In genomic region chr1:204093421-204093717, GRCh38 we compare ENCODE assay signal across 1 cellular context.
A peak's percentile ranks its signal among the peaks of the same experiment; 100 is the strongest.
TF ChIP-seq lines count a peak whose summit lies in the region.

No MANE protein-coding gene starts in this region.

TF ChIP-seq in HepG2, 621 proteins besides CTCF, POLR2A, EP300 and RAD21 (continued from another document and continues in another):
- TF ChIP-seq, protein P1, sequence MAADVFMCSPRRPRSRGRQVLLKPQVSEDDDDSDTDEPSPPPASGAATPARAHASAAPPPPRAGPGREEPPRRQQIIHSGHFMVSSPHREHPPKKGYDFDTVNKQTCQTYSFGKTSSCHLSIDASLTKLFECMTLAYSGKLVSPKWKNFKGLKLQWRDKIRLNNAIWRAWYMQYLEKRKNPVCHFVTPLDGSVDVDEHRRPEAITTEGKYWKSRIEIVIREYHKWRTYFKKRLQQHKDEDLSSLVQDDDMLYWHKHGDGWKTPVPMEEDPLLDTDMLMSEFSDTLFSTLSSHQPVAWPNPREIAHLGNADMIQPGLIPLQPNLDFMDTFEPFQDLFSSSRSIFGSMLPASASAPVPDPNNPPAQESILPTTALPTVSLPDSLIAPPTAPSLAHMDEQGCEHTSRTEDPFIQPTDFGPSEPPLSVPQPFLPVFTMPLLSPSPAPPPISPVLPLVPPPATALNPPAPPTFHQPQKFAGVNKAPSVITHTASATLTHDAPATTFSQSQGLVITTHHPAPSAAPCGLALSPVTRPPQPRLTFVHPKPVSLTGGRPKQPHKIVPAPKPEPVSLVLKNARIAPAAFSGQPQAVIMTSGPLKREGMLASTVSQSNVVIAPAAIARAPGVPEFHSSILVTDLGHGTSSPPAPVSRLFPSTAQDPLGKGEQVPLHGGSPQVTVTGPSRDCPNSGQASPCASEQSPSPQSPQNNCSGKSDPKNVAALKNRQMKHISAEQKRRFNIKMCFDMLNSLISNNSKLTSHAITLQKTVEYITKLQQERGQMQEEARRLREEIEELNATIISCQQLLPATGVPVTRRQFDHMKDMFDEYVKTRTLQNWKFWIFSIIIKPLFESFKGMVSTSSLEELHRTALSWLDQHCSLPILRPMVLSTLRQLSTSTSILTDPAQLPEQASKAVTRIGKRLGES (CRISPR knock-in tag; IDR thresholded peaks at IDR 0.05; ENCODE audit: borderline replicate concordance) = no peak
- no peak for TF ChIP-seq HMGA1 (CRISPR knock-in tag; conservative IDR thresholded peaks at IDR 0.05)
- no peak for TF ChIP-seq RXRA (CRISPR knock-in tag; IDR thresholded peaks at IDR 0.05)
- TF ChIP-seq KDM2A (CRISPR knock-in tag; IDR thresholded peaks at IDR 0.05; ENCODE audit: borderline replicate concordance, low read depth) = peak; percentile 23; the same call in 1 of the 2 replicates
- no peak for TF ChIP-seq MAF1 (CRISPR knock-in tag; IDR thresholded peaks at IDR 0.05; ENCODE audit: borderline replicate concordance)
- TF ChIP-seq KDM6A (CRISPR knock-in tag; IDR thresholded peaks at IDR 0.05; ENCODE audit: low read depth) = peak; percentile 75
- TF ChIP-seq ZNF333 (CRISPR knock-in tag; IDR thresholded peaks at IDR 0.05; ENCODE audit: borderline replicate concordance) = no peak
- peak; percentile 92 for TF ChIP-seq HNF4A (CRISPR knock-in tag; IDR thresholded peaks at IDR 0.05)
- TF ChIP-seq NR2F2 (IDR thresholded peaks at IDR 0.05; ENCODE audit: borderline replicate concordance, low read depth) = no peak
- no peak for TF ChIP-seq ZNF660 (CRISPR knock-in tag; IDR thresholded peaks at IDR 0.05; ENCODE audit: borderline replicate concordance, low read depth)
- TF ChIP-seq, protein P2, sequence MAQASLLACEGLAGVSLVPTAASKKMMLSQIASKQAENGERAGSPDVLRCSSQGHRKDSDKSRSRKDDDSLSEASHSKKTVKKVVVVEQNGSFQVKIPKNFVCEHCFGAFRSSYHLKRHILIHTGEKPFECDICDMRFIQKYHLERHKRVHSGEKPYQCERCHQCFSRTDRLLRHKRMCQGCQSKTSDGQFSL (CRISPR knock-in tag; IDR thresholded peaks at IDR 0.05) = no peak
- no peak for TF ChIP-seq ZNF782 (CRISPR knock-in tag; IDR thresholded peaks at IDR 0.05; ENCODE audit: borderline replicate concordance)
- TF ChIP-seq, protein P3, sequence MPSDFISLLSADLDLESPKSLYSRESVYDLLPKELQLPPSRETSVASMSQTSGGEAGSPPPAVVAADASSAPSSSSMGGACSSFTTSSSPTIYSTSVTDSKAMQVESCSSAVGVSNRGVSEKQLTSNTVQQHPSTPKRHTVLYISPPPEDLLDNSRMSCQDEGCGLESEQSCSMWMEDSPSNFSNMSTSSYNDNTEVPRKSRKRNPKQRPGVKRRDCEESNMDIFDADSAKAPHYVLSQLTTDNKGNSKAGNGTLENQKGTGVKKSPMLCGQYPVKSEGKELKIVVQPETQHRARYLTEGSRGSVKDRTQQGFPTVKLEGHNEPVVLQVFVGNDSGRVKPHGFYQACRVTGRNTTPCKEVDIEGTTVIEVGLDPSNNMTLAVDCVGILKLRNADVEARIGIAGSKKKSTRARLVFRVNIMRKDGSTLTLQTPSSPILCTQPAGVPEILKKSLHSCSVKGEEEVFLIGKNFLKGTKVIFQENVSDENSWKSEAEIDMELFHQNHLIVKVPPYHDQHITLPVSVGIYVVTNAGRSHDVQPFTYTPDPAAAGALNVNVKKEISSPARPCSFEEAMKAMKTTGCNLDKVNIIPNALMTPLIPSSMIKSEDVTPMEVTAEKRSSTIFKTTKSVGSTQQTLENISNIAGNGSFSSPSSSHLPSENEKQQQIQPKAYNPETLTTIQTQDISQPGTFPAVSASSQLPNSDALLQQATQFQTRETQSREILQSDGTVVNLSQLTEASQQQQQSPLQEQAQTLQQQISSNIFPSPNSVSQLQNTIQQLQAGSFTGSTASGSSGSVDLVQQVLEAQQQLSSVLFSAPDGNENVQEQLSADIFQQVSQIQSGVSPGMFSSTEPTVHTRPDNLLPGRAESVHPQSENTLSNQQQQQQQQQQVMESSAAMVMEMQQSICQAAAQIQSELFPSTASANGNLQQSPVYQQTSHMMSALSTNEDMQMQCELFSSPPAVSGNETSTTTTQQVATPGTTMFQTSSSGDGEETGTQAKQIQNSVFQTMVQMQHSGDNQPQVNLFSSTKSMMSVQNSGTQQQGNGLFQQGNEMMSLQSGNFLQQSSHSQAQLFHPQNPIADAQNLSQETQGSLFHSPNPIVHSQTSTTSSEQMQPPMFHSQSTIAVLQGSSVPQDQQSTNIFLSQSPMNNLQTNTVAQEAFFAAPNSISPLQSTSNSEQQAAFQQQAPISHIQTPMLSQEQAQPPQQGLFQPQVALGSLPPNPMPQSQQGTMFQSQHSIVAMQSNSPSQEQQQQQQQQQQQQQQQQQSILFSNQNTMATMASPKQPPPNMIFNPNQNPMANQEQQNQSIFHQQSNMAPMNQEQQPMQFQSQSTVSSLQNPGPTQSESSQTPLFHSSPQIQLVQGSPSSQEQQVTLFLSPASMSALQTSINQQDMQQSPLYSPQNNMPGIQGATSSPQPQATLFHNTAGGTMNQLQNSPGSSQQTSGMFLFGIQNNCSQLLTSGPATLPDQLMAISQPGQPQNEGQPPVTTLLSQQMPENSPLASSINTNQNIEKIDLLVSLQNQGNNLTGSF (CRISPR knock-in tag; IDR thresholded peaks at IDR 0.05) = no peak
- TF ChIP-seq ZBTB40 (IDR thresholded peaks at IDR 0.05) = no peak
- no peak for TF ChIP-seq ZBTB40 (CRISPR knock-in tag; IDR thresholded peaks at IDR 0.05)
- TF ChIP-seq SMAD1 (CRISPR knock-in tag; IDR thresholded peaks at IDR 0.05; ENCODE audit: borderline replicate concordance, low read depth) = no peak
- TF ChIP-seq PAF1 (CRISPR knock-in tag; IDR thresholded peaks at IDR 0.05) = no peak
- no peak for TF ChIP-seq ZBTB8A (CRISPR knock-in tag; IDR thresholded peaks at IDR 0.05; ENCODE audit: borderline replicate concordance, low read depth)
- no peak for TF ChIP-seq ATF7 (IDR thresholded peaks at IDR 0.05)
- TF ChIP-seq ATF7 (CRISPR knock-in tag; IDR thresholded peaks at IDR 0.05) = no peak
- no peak for TF ChIP-seq SMAD9 (CRISPR knock-in tag; IDR thresholded peaks at IDR 0.05)
- TF ChIP-seq TFAP4 (IDR thresholded peaks at IDR 0.05; ENCODE audit: borderline replicate concordance, low read depth) = 0 out of 2 replicates have a peak, but pooled peaks have one; percentile 39
- TF ChIP-seq, protein P4, sequence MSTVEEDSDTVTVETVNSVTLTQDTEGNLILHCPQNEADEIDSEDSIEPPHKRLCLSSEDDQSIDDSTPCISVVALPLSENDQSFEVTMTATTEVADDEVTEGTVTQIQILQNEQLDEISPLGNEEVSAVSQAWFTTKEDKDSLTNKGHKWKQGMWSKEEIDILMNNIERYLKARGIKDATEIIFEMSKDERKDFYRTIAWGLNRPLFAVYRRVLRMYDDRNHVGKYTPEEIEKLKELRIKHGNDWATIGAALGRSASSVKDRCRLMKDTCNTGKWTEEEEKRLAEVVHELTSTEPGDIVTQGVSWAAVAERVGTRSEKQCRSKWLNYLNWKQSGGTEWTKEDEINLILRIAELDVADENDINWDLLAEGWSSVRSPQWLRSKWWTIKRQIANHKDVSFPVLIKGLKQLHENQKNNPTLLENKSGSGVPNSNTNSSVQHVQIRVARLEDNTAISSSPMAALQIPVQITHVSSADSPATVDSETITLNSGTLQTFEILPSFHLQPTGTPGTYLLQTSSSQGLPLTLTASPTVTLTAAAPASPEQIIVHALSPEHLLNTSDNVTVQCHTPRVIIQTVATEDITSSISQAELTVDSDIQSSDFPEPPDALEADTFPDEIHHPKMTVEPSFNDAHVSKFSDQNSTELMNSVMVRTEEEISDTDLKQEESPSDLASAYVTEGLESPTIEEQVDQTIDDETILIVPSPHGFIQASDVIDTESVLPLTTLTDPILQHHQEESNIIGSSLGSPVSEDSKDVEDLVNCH (CRISPR knock-in tag; IDR thresholded peaks at IDR 0.05) = no peak
- peak; percentile 89 for TF ChIP-seq GABPB1 (CRISPR knock-in tag; IDR thresholded peaks at IDR 0.05)
- TF ChIP-seq ZNF841 (CRISPR knock-in tag; IDR thresholded peaks at IDR 0.05; ENCODE audit: borderline replicate concordance) = no peak
- no peak for TF ChIP-seq KLF12 (CRISPR knock-in tag; IDR thresholded peaks at IDR 0.05; ENCODE audit: borderline replicate concordance)
- TF ChIP-seq GATAD2A (CRISPR knock-in tag; IDR thresholded peaks at IDR 0.05) = peak; percentile 89
- TF ChIP-seq FOXK1 (CRISPR knock-in tag; IDR thresholded peaks at IDR 0.05; ENCODE audit: borderline replicate concordance, low read depth) = no peak
- no peak for TF ChIP-seq ZNF10 (CRISPR knock-in tag; IDR thresholded peaks at IDR 0.05; ENCODE audit: borderline replicate concordance, low read depth)
- TF ChIP-seq ZMYM2 (CRISPR knock-in tag; IDR thresholded peaks at IDR 0.05) = no peak
- TF ChIP-seq ZNF512 (CRISPR knock-in tag; IDR thresholded peaks at IDR 0.05) = no peak
- no peak for TF ChIP-seq TCF7 (IDR thresholded peaks at IDR 0.05; ENCODE audit: low read depth)
- no peak for TF ChIP-seq ZNF577 (CRISPR knock-in tag; IDR thresholded peaks at IDR 0.05; ENCODE audit: borderline replicate concordance, low read depth)
